28 cellular contexts compared by ENCODE assay signal in genomic region chr17:75417054-75417453, GRCh38. TPM values are rescaled to one million over a fixed set of nuclear protein-coding genes. Genes with fewer than 3 reads are reported as not detected.
DNase-seq lines count a peak whose midpoint lies in the region; ATAC-seq, FAIRE-seq and TF ChIP-seq lines count a peak whose summit lies in the region.
"Had no signal": no experiment of that assay in that cellular context is flagged by ENCODE, and none has a peak within 500 bp of the region (broad histone marks: within the 10 kb centered on the region; RNA-seq: fewer than 3 reads in every experiment).

No MANE protein-coding gene starts in this region.

- no peak overlapping the region for H3K4me3 Mint-ChIP-seq in immature natural killer cell
- no peak overlapping the region for H3K4me3 Mint-ChIP-seq in stimulated activated naive CD8-positive, alpha-beta T cell treated with anti-CD3 and anti-CD28 coated beads, Interleukin-15, amount 100 ng/mL, for 72 hours
- H3K4me3 Mint-ChIP-seq: CD8-positive, alpha-beta T cell; HFFc6 had no signal

- no peaks in the 10 kb centered on the region for H3K27me3 ChIP-seq in ascending aorta
- no peaks in the 10 kb centered on the region for H3K27me3 ChIP-seq in cardiac muscle cell
- H3K27me3 ChIP-seq in right cardiac atrium (ENCODE audit: control insufficient read depth, insufficient read depth): no peaks in the 10 kb centered on the region

- no peaks in the 10 kb centered on the region for H3K36me3 Mint-ChIP-seq in immature natural killer cell
- H3K36me3 Mint-ChIP-seq: CD8-positive, alpha-beta T cell had no signal

- DNase-seq in ascending aorta (ENCODE audit: low spot score in 2 of 2) (no peak), cardiac muscle cell (ENCODE audit: low read depth in 1 of 2, low spot score in 1 of 2) (peak in 1 of 2 donors; percentile 41), right cardiac atrium (peak in 1 of 3 donors; percentile 55), mucosa of gallbladder (ENCODE audit: low spot score) (peak; percentile 34), immature natural killer cell (no peak), urothelium cell line (ENCODE audit: low spot score) (no peak), NCI-H2081 treated with DMSO at 0.1 percent for 48 hours (lab: John Stamatoyannopoulos, UW) (no peak)
- no peak for DNase-seq in stimulated activated naive CD8-positive, alpha-beta T cell treated with anti-CD3 and anti-CD28 coated beads, Interleukin-15, amount 100 ng/mL, for 72 hours
- DNase-seq: AML-193; C1 segment of cervical spinal cord; Caco-2; CD8-positive, alpha-beta T cell; GOT3; HFFc6; IMR-90; KG1; MG63; NCI-H2029; NCI-H446 treated with DMSO at 0.1 percent for 48 hours; NCI-H526; NCI-H82; NK-92 treated with Interleukin-12 subunit alpha and Interleukin-12 subunit beta, amount 100 ng/mL, for 24 hours; RPMI8226; SHP77 treated with DMSO at 0.1 percent for 48 hours had no signal

- H3K27ac Mint-ChIP-seq in immature natural killer cell: no peak overlapping the region
- no peak overlapping the region for H3K27ac Mint-ChIP-seq in stimulated activated naive CD8-positive, alpha-beta T cell treated with anti-CD3 and anti-CD28 coated beads, Interleukin-15, amount 100 ng/mL, for 72 hours
- H3K27ac Mint-ChIP-seq: CD8-positive, alpha-beta T cell; HFFc6 had no signal

- H3K4me1 Mint-ChIP-seq in immature natural killer cell: peaks cover 6 to 9% of the 10 kb centered on the region in 2 donors
- peaks cover 13% of the 10 kb centered on the region for H3K4me1 Mint-ChIP-seq in stimulated activated naive CD8-positive, alpha-beta T cell treated with anti-CD3 and anti-CD28 coated beads, Interleukin-15, amount 100 ng/mL, for 72 hours

- H3K4me3 ChIP-seq in ascending aorta (peak overlapping the region in 1 of 2 donors; percentile 16), cardiac muscle cell (no peak overlapping the region), right cardiac atrium (ENCODE audit: low read length) (no peak overlapping the region)
- H3K4me3 ChIP-seq: A549, GM12878, HAP-1, MG63 had no signal

- H3K9me3 ChIP-seq in ascending aorta (no peaks in the 10 kb centered on the region), cardiac muscle cell (ENCODE audit: low read depth) (no peaks in the 10 kb centered on the region), right cardiac atrium (ENCODE audit: control insufficient read depth, low read length) (no peaks in the 10 kb centered on the region)
- H3K9me3 ChIP-seq: A549, Caco-2, HAP-1, MG63 had no signal

- H3K4me1 ChIP-seq in ascending aorta: peaks cover 0 to 9% of the 10 kb centered on the region in 2 donors
- peaks cover 9% of the 10 kb centered on the region for H3K4me1 ChIP-seq in cardiac muscle cell (ENCODE audit: low read depth)
- H3K4me1 ChIP-seq in right cardiac atrium (ENCODE audit: control insufficient read depth, insufficient read depth, low read length): peaks cover 1% of the 10 kb centered on the region
- H3K4me1 ChIP-seq: A549, HAP-1 had no signal

- TF ChIP-seq CTCF in ascending aorta (IDR thresholded peaks at IDR 0.05) (no peak), cardiac muscle cell (IDR thresholded peaks at IDR 0.05; ENCODE audit: low read depth, low read length) (no peak)

- H3K27ac ChIP-seq in ascending aorta (peak overlapping the region; percentile 77 to 82), cardiac muscle cell (peak overlapping the region; percentile 65), right cardiac atrium (ENCODE audit: low read length) (no peak overlapping the region)
- H3K27ac ChIP-seq: A549 had no signal

- WGBS in right cardiac atrium: 23% methylated on average over 5 of the region's 5 CpGs

- intact Hi-C loops in ascending aorta (cut with DNase I) (no loop called here), right cardiac atrium (cut with DNase I) (no loop called here)

- peak; percentile 46 to 70 for ATAC-seq in right cardiac atrium
- no peak for ATAC-seq in stimulated activated naive CD8-positive, alpha-beta T cell treated with anti-CD3 and anti-CD28 coated beads, Interleukin-15, amount 100 ng/mL, for 72 hours
- ATAC-seq: A549; CD8-positive, alpha-beta T cell; GM12878 had no signal

- FAIRE-seq in urothelium cell line (lab: Jason Lieb, UNC): no peak
- FAIRE-seq: A549, G401.6, GM12878 had no signal

- H3K36me3 ChIP-seq in ascending aorta: no peaks in the 10 kb centered on the region
- no peaks in the 10 kb centered on the region for H3K36me3 ChIP-seq in cardiac muscle cell
- H3K36me3 ChIP-seq: HAP-1, MG63 had no signal

- H3K9me3 Mint-ChIP-seq in immature natural killer cell: no peaks in the 10 kb centered on the region
- no peaks in the 10 kb centered on the region for H3K9me3 Mint-ChIP-seq in stimulated activated naive CD8-positive, alpha-beta T cell treated with anti-CD3 and anti-CD28 coated beads, Interleukin-15, amount 100 ng/mL, for 72 hours
- H3K9me3 Mint-ChIP-seq: CD8-positive, alpha-beta T cell; HFFc6 had no signal

- peaks cover 4 to 10% (median 7%) of the 10 kb centered on the region in 3 donors for H3K27me3 Mint-ChIP-seq in immature natural killer cell (ENCODE audit: low read depth in 3 of 3)
- peaks cover 17% of the 10 kb centered on the region for H3K27me3 Mint-ChIP-seq in stimulated activated naive CD8-positive, alpha-beta T cell treated with anti-CD3 and anti-CD28 coated beads, Interleukin-15, amount 100 ng/mL, for 72 hours

RNA-seq across cellular contexts. Expression of gene GRB2, which starts 11.6 kb away (rescaled TPM):
- total RNA-seq in ascending aorta (65.7 TPM), cardiac muscle cell (113 and 198 TPM in 2 replicates), right cardiac atrium (100 to 1,000 TPM; 104 to 150 (median 123) TPM), mucosa of gallbladder (94.3 TPM)
- polyA plus RNA-seq in cardiac muscle cell (115 and 132 TPM in 2 replicates), right cardiac atrium (66.7 TPM), immature natural killer cell (100 to 1,000 TPM; 104 to 161 (median 135) TPM)

RNA-seq across cellular contexts. Expression of gene TMEM94, which starts 39.4 kb away (rescaled TPM):
- 125 TPM for total RNA-seq in ascending aorta
- total RNA-seq in cardiac muscle cell: 87.1 and 105 TPM in 2 replicates
- polyA plus RNA-seq in cardiac muscle cell: 74.2 and 93.5 TPM in 2 replicates
- 10 to 100 TPM; 40.3 to 54.6 (median 50.3) TPM for total RNA-seq in right cardiac atrium
- 41.0 TPM for polyA plus RNA-seq in right cardiac atrium
- 106 TPM for total RNA-seq in mucosa of gallbladder
- 10 to 100 TPM in 1 of 3 donors, 1 to 10 TPM in 2; 3.2 to 21.9 (median 9.3) TPM for polyA plus RNA-seq in immature natural killer cell
